In the genomic region with DNA sequence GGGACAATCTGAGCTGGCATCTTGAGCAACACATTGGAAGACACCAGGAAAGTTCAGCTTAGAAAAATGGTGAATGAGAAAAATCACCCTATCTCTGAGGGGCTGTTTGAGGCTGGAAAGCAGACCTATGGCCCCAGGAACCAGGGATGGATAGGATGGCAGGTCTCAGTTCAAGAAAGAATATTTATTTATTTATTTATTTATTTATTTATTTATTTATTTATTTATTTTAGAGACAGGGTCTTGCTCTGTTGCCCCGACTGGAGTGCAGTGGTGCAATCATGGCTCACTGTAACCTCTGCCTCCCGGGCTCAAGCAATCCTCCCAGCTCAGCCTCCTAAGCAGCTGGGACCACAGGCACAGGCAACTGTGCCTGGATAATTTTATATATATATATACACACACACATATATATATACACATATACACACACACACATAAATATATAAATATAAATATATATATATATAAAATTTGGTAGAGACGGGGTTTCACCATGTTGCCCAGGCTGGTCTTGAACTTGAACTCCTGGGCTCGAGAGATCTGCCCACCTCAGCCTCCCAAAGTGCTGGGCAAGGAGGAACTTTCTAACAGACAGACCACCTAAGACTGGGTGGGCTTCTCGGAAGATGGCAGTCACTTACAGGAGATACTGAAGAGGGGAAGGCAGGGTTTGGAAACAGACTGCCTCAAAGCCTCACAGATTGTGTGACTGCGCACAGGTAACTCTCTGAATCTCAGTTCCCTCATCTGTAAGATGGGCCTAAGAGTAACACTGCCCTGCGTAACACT, we compare ENCODE assay signal across 20 cellular contexts. TPM values are rescaled to one million over a fixed set of nuclear protein-coding genes. Genes with fewer than 3 reads are reported as not detected.
DNase-seq lines count a peak whose midpoint lies in the region; ATAC-seq, FAIRE-seq and TF ChIP-seq lines count a peak whose summit lies in the region.
"Had no signal": no experiment of that assay in that cellular context is flagged by ENCODE, and none has a peak within 500 bp of the region (broad histone marks: within the 10 kb centered on the region; RNA-seq: fewer than 3 reads in every experiment).

No MANE protein-coding gene starts in this region.

- peak overlapping the region; percentile 61; the same call in 1 of the 2 replicates for H2AFZ ChIP-seq in OCI-LY3 (ENCODE audit: low read depth, low read length)
- no peak overlapping the region for H2AFZ ChIP-seq in neuronal stem cell (ENCODE audit: low read length)

- H3K79me1 ChIP-seq in neuronal stem cell (ENCODE audit: low read depth, low read length): no peaks in the 10 kb centered on the region

- H3K27ac ChIP-seq in A549 (no peak overlapping the region), OCI-LY3 (ENCODE audit: low read length) (no peak overlapping the region), sigmoid colon (peak overlapping the region; percentile 80 to 90 (median 84)), neuronal stem cell (replicated peaks; ENCODE audit: low read length) (no peak overlapping the region)
- no peak overlapping the region for H3K27ac ChIP-seq in CD8-positive, alpha-beta memory T cell (ENCODE audit: low read depth, low read length)
- H3K27ac ChIP-seq: brain microvascular endothelial cell, C4-2B, epithelial cell of prostate had no signal

- no peak for TF ChIP-seq POLR2A in A549 (IDR thresholded peaks at IDR 0.05; ENCODE audit: low read length)
- TF ChIP-seq POLR2A in sigmoid colon (IDR thresholded peaks at IDR 0.05): no peak
- no peak for TF ChIP-seq POLR2A in GM18505 (IDR thresholded peaks at IDR 0.05; ENCODE audit: borderline replicate concordance, extremely low read depth, insufficient read depth, insufficient read length)

- H3K36me3 ChIP-seq in OCI-LY3 (replicated peaks; ENCODE audit: low read depth, low read length) (no peaks in the 10 kb centered on the region), sigmoid colon (no peaks in the 10 kb centered on the region), neuronal stem cell (replicated peaks in 1 of 2; ENCODE audit: control insufficient read depth in 2 of 2, insufficient read depth in 2 of 2, low read length in 2 of 2) (no peaks in the 10 kb centered on the region)
- H3K36me3 ChIP-seq in CD8-positive, alpha-beta memory T cell (ENCODE audit: insufficient read depth, low read length): no peaks in the 10 kb centered on the region
- H3K36me3 ChIP-seq: brain microvascular endothelial cell, MG63 had no signal

- H3K9me3 ChIP-seq in A549: no peaks in the 10 kb centered on the region
- H3K9me3 ChIP-seq in OCI-LY3 (ENCODE audit: insufficient read depth, low read length): no peaks in the 10 kb centered on the region
- no peaks in the 10 kb centered on the region for H3K9me3 ChIP-seq in sigmoid colon
- H3K9me3 ChIP-seq in neuronal stem cell (replicated peaks in 1 of 2; ENCODE audit: control insufficient read depth in 2 of 2, insufficient read depth in 1 of 2, low read depth in 1 of 2, low read length in 2 of 2): peaks cover 0 to 3% of the 10 kb centered on the region in 2 donors
- H3K9me3 ChIP-seq in CD8-positive, alpha-beta memory T cell (ENCODE audit: low read length): no peaks in the 10 kb centered on the region
- H3K9me3 ChIP-seq: MG63 had no signal

- TF ChIP-seq RAD21 in A549 (conservative IDR thresholded peaks at IDR 0.05 in 1 of 2, IDR thresholded peaks at IDR 0.05 in 1 of 2): no peak

- H2BK5ac ChIP-seq in neuronal stem cell (ENCODE audit: low read length): no peak overlapping the region

- intact Hi-C loops in sigmoid colon (cut with DNase I): no loop called here

- H3K4me2 ChIP-seq in A549 (no peak overlapping the region), OCI-LY3 (ENCODE audit: low read length) (no peak overlapping the region), neuronal stem cell (ENCODE audit: insufficient read depth, low read length, poor library complexity, severe bottlenecking) (no peak overlapping the region)
- H3K4me2 ChIP-seq: smooth muscle cell had no signal

- H2BK12ac ChIP-seq in neuronal stem cell (ENCODE audit: low read length): no peak overlapping the region

- H2AK5ac ChIP-seq in neuronal stem cell (ENCODE audit: low read depth, low read length): no peak overlapping the region

- ATAC-seq in A549: no peak
- no peak for ATAC-seq in GM18505 (IDR thresholded peaks at IDR 0.05; ENCODE audit: unreplicated experiment)

- TF ChIP-seq CTCF in A549 (IDR thresholded peaks at IDR 0.05) (no peak), OCI-LY3 (IDR thresholded peaks at IDR 0.05; ENCODE audit: low read depth, low read length) (no peak), endothelial cell (IDR thresholded peaks at IDR 0.05; ENCODE audit: unreplicated experiment) (no peak), sigmoid colon (IDR thresholded peaks at IDR 0.05) (no peak)

- peaks cover 4% of the 10 kb centered on the region for H3K27me3 Mint-ChIP-seq in endothelial cell (ENCODE audit: unreplicated experiment)
- peaks cover 0 to 5% of the 10 kb centered on the region in 2 donors for H3K27me3 Mint-ChIP-seq in CD8-positive, alpha-beta memory T cell
- H3K27me3 Mint-ChIP-seq: activated CD4-positive, alpha-beta T cell treated with anti-CD3 and anti-CD28 coated beads, Interleukin-2, amount 10 ng/mL, durations not matched to agents 24 days and 14 days; progenitor cell of endocrine pancreas had no signal

- no peak overlapping the region for H3K23ac ChIP-seq in neuronal stem cell (ENCODE audit: low read depth, low read length, poor library complexity)

- no peak overlapping the region for H2BK15ac ChIP-seq in neuronal stem cell (ENCODE audit: low read length)

- no peaks in the 10 kb centered on the region for H3K27me3 ChIP-seq in OCI-LY3 (ENCODE audit: low read depth, low read length)
- no peaks in the 10 kb centered on the region for H3K27me3 ChIP-seq in sigmoid colon
- peaks cover 0 to 3% (median 0%) of the 10 kb centered on the region in 3 experiments for H3K27me3 ChIP-seq in neuronal stem cell (ENCODE audit: control insufficient read depth in 3 of 3, insufficient read depth in 3 of 3, low read depth in 1 of 3, low read length in 3 of 3)
- no peaks in the 10 kb centered on the region for H3K27me3 ChIP-seq in CD8-positive, alpha-beta memory T cell (ENCODE audit: insufficient read depth, low read length, poor library complexity, severe bottlenecking)
- H3K27me3 ChIP-seq: brain microvascular endothelial cell, MG63 had no signal

- no peak overlapping the region for H3K18ac ChIP-seq in neuronal stem cell (ENCODE audit: low read length)

- H3K4me3 Mint-ChIP-seq in endothelial cell (ENCODE audit: unreplicated experiment): no peak overlapping the region
- no peak overlapping the region for H3K4me3 Mint-ChIP-seq in CD8-positive, alpha-beta memory T cell
- H3K4me3 Mint-ChIP-seq: activated CD4-positive, alpha-beta T cell treated with anti-CD3 and anti-CD28 coated beads, Interleukin-2, amount 10 ng/mL, durations not matched to agents 24 days and 14 days; nephron had no signal

- no peak overlapping the region for H3K4ac ChIP-seq in neuronal stem cell (ENCODE audit: low read length)

- H3K4me1 Mint-ChIP-seq in endothelial cell (ENCODE audit: unreplicated experiment): no peaks in the 10 kb centered on the region
- H3K4me1 Mint-ChIP-seq in CD8-positive, alpha-beta memory T cell: peaks cover 13 to 16% (median 13%) of the 10 kb centered on the region in 3 donors

- H4K8ac ChIP-seq in neuronal stem cell (ENCODE audit: low read depth, low read length): no peak overlapping the region

- no peak for TF ChIP-seq EP300 in A549 (IDR thresholded peaks at IDR 0.05)
- no peak for TF ChIP-seq EP300 in sigmoid colon (IDR thresholded peaks at IDR 0.05)

- no peak for FAIRE-seq in A549 (lab: Jason Lieb, UNC)

- H4K20me1 ChIP-seq in OCI-LY3 (ENCODE audit: insufficient read depth, low read length): no peaks in the 10 kb centered on the region

- CTCF ChIA-PET in A549 (lab: Yijun Ruan, JAX): interaction anchor here (0.7 to 7.2 kb wide), 14 partner anchors 8 to 496 kb away, joined by 3 to 44 read pairs (median 4); partner anchors contain the start of gene ZBTB47
- CTCF ChIA-PET in CD8-positive, alpha-beta memory T cell (lab: Charles Lee): interaction anchor here (1.0 to 2.9 kb wide), 4 partner anchors 8 to 241 kb away, joined by 3 to 9 read pairs (median 3); partner anchors contain the start of gene VIPR1

- no peaks in the 10 kb centered on the region for H3K9me3 Mint-ChIP-seq in endothelial cell (ENCODE audit: unreplicated experiment)
- no peaks in the 10 kb centered on the region for H3K9me3 Mint-ChIP-seq in CD8-positive, alpha-beta memory T cell
- H3K9me3 Mint-ChIP-seq: activated CD4-positive, alpha-beta T cell treated with anti-CD3 and anti-CD28 coated beads, Interleukin-2, amount 10 ng/mL, durations not matched to agents 24 days and 14 days had no signal

- H3K9ac ChIP-seq in OCI-LY3 (ENCODE audit: low read length) (no peak overlapping the region), neuronal stem cell (ENCODE audit: low read depth, low read length, poor library complexity) (no peak overlapping the region)

- H3K36me3 Mint-ChIP-seq in endothelial cell (ENCODE audit: low read depth, unreplicated experiment): no peaks in the 10 kb centered on the region
- H3K36me3 Mint-ChIP-seq in CD8-positive, alpha-beta memory T cell: no peaks in the 10 kb centered on the region

- H3K79me2 ChIP-seq in OCI-LY3 (ENCODE audit: low read length): no peaks in the 10 kb centered on the region

- no peak overlapping the region for H3K14ac ChIP-seq in neuronal stem cell (ENCODE audit: low read length)

- H3K4me1 ChIP-seq in A549: no peaks in the 10 kb centered on the region
- peaks cover 6% of the 10 kb centered on the region; the same call in 1 of the 2 replicates for H3K4me1 ChIP-seq in OCI-LY3 (ENCODE audit: low read length)
- peaks cover 0 to 45% (median 40%) of the 10 kb centered on the region in 4 donors for H3K4me1 ChIP-seq in sigmoid colon
- H3K4me1 ChIP-seq in neuronal stem cell (ENCODE audit: control insufficient read depth in 2 of 2, insufficient read depth in 1 of 2, low read depth in 1 of 2, low read length in 2 of 2): peaks cover 0 to 7% of the 10 kb centered on the region in 2 donors
- peaks cover 24% of the 10 kb centered on the region for H3K4me1 ChIP-seq in CD8-positive, alpha-beta memory T cell (ENCODE audit: insufficient read depth, low read length)

- H3K27ac Mint-ChIP-seq in endothelial cell (ENCODE audit: unreplicated experiment): no peak overlapping the region
- H3K27ac Mint-ChIP-seq in CD8-positive, alpha-beta memory T cell: peak overlapping the region in 1 of 8 donors; percentile 23
- H3K27ac Mint-ChIP-seq: activated CD4-positive, alpha-beta T cell treated with anti-CD3 and anti-CD28 coated beads, Interleukin-2, amount 10 ng/mL, durations not matched to agents 24 days and 14 days had no signal

- no peak overlapping the region for H3K4me3 ChIP-seq in A549
- H3K4me3 ChIP-seq in OCI-LY3 (ENCODE audit: low read length): no peak overlapping the region
- no peak overlapping the region for H3K4me3 ChIP-seq in sigmoid colon
- no peak overlapping the region for H3K4me3 ChIP-seq in neuronal stem cell (ENCODE audit: low read length in 2 of 2)
- H3K4me3 ChIP-seq in CD8-positive, alpha-beta memory T cell (ENCODE audit: low read length): no peak overlapping the region
- H3K4me3 ChIP-seq: MG63, smooth muscle cell had no signal

- DNase-seq in A549 (ENCODE audit: low read depth in 1 of 2, low spot score in 1 of 2) (no peak), endothelial cell (ENCODE audit: low spot score) (peak; percentile 1), sigmoid colon (peak; percentile 25), neuronal stem cell (ENCODE audit: low spot score) (no peak), EL (no peak)
- DNase-seq in CD8-positive, alpha-beta memory T cell: no peak
- DNase-seq: NCI-H1436 treated with DMSO at 0.1 percent for 48 hours had no signal

- POLR2A ChIA-PET in A549 (lab: Yijun Ruan, JAX): no interaction called here
- POLR2A ChIA-PET in CD8-positive, alpha-beta memory T cell (lab: Charles Lee): no interaction called here

- no peak overlapping the region for H4K91ac ChIP-seq in neuronal stem cell (ENCODE audit: low read depth, low read length, poor library complexity)

- 75% methylated on average over 6 of the region's 7 CpGs for WGBS in A549 (ENCODE audit: missing lambda C conversion rate)
- 93% methylated on average over 7 of the region's 7 CpGs for WGBS in sigmoid colon, 2 donors
- WGBS in neuronal stem cell (ENCODE audit: extremely low coverage in 2 of 2, insufficient read length in 2 of 2, insufficient replicate concordance in 1 of 2), 2 donors: no CpG with 5 or more reads among the region's 7 CpGs

- no peak overlapping the region for H2BK120ac ChIP-seq in neuronal stem cell (ENCODE audit: low read depth, low read length)

RNA-seq across cellular contexts. Expression of gene CCDC13, which starts 29.7 kb away (rescaled TPM):
- polyA plus RNA-seq in A549 (2011; rRNA removed): 0.47 and 0.49 TPM in 2 replicates
- polyA plus RNA-seq in A549 (2012; cell fraction: cytosol; rRNA removed): 0.27 and 0.38 TPM in 2 replicates
- polyA plus RNA-seq in A549 (2012; cell fraction: nucleus; rRNA removed): 0.70 and 0.82 TPM in 2 replicates
- 0.33 to 0.54 TPM (median 0.41 TPM) in 3 replicates for polyA plus RNA-seq in A549 (2017; fragmentation: RNase III; extraction: RNeasy Plus Mini Kit Qiagen cat#74134 plus additional on column Dnase treatment)
- polyA minus RNA-seq in A549 (2011; rRNA and poly(A)+ RNA removed): not detected in 2 replicates
- 0.41 TPM for total RNA-seq in endothelial cell (ENCODE audit: unreplicated experiment)
- 1 to 10 TPM in 3 of 4 donors, not detected in 1; 1.3 to 3.9 (median 1.8) TPM for total RNA-seq in sigmoid colon
- under 1 TPM; 0.60 to 0.85 (median 0.69) TPM for polyA plus RNA-seq in sigmoid colon
- 1.3 TPM for polyA plus RNA-seq in neuronal stem cell (2013, experiment 1 of 2)
- polyA plus RNA-seq in neuronal stem cell (2013, experiment 2 of 2): 1.7 TPM
- total RNA-seq in CD8-positive, alpha-beta memory T cell: under 1 TPM; 0.42 to 0.44 TPM
- polyA plus RNA-seq in CD8-positive, alpha-beta memory T cell: 0.33 TPM
- total RNA-seq: smooth muscle cell had no signal
- polyA plus RNA-seq: smooth muscle cell had no signal

RNA-seq across cellular contexts. Expression of gene HHATL, which starts 40.8 kb away (rescaled TPM):
- polyA plus RNA-seq in A549 (2011; rRNA removed) (not detected in 2 replicates), A549 (2017; fragmentation: RNase III; extraction: RNeasy Plus Mini Kit Qiagen cat#74134 plus additional on column Dnase treatment) (not detected in 3 replicates), sigmoid colon (1 to 10 TPM in 1 of 3 donors, under 1 TPM in 1, not detected in 1; 0.31 to 1.4 TPM)
- not detected in 2 replicates for polyA plus RNA-seq in A549 (2012; cell fraction: cytosol; rRNA removed)
- 0.11 and 0.17 TPM in 2 replicates for polyA plus RNA-seq in A549 (2012; cell fraction: nucleus; rRNA removed)
- polyA minus RNA-seq in A549 (2011; rRNA and poly(A)+ RNA removed): not detected in 2 replicates
- total RNA-seq in endothelial cell (ENCODE audit: unreplicated experiment) (not detected), sigmoid colon (not detected)
- polyA plus RNA-seq in neuronal stem cell (2013, experiment 1 of 2): not detected
- not detected for polyA plus RNA-seq in neuronal stem cell (2013, experiment 2 of 2)
- not detected for total RNA-seq in CD8-positive, alpha-beta memory T cell
- polyA plus RNA-seq in CD8-positive, alpha-beta memory T cell: not detected
- total RNA-seq: activated CD4-positive, alpha-beta T cell treated with anti-CD3 and anti-CD28 coated beads, Interleukin-2, amount 10 ng/mL, durations not matched to agents 24 days and 14 days; dermis blood vessel endothelial cell; progenitor cell of endocrine pancreas; smooth muscle cell had no signal
- polyA plus RNA-seq: AG04450, keratinocyte, smooth muscle cell had no signal

RNA-seq across cellular contexts. Expression of gene KLHL40, which starts 58.1 kb away (rescaled TPM):
- polyA plus RNA-seq in A549 (2011; rRNA removed) (not detected in 2 replicates), A549 (2017; fragmentation: RNase III; extraction: RNeasy Plus Mini Kit Qiagen cat#74134 plus additional on column Dnase treatment) (not detected in 3 replicates), sigmoid colon (not detected)
- not detected in 2 replicates for polyA plus RNA-seq in A549 (2012; cell fraction: cytosol; rRNA removed)
- polyA plus RNA-seq in A549 (2012; cell fraction: nucleus; rRNA removed): not detected in 2 replicates
- not detected in 2 replicates for polyA minus RNA-seq in A549 (2011; rRNA and poly(A)+ RNA removed)
- total RNA-seq in endothelial cell (ENCODE audit: unreplicated experiment) (not detected), sigmoid colon (under 1 TPM in 1 of 4 donors, not detected in 3; under 0.01 TPM)
- not detected for polyA plus RNA-seq in neuronal stem cell (2013, experiment 1 of 2)
- polyA plus RNA-seq in neuronal stem cell (2013, experiment 2 of 2): not detected
- total RNA-seq in CD8-positive, alpha-beta memory T cell: not detected
- polyA plus RNA-seq in CD8-positive, alpha-beta memory T cell: not detected
- total RNA-seq: activated CD4-positive, alpha-beta T cell treated with anti-CD3 and anti-CD28 coated beads, Interleukin-2, amount 10 ng/mL, durations not matched to agents 24 days and 14 days; progenitor cell of endocrine pancreas; smooth muscle cell had no signal
- polyA plus RNA-seq: AG04450, keratinocyte, smooth muscle cell had no signal

Comparison
In these comparisons a context has a peak if more than half of its experiments do, and no peak if none do; other contexts are left out.
1. DNase-seq: peak in endothelial cell (single experiment) and sigmoid colon (single experiment); none in A549 (0 of 2), neuronal stem cell (single experiment), EL (single experiment) and CD8-positive, alpha-beta memory T cell (0 of 5).
2. H3K27ac ChIP-seq: peak in sigmoid colon (4 of 4); none in A549 (0 of 2), OCI-LY3 (single experiment), neuronal stem cell (single experiment) and CD8-positive, alpha-beta memory T cell (single experiment).